1 cellular context compared by ENCODE assay signal in the genomic region with DNA sequence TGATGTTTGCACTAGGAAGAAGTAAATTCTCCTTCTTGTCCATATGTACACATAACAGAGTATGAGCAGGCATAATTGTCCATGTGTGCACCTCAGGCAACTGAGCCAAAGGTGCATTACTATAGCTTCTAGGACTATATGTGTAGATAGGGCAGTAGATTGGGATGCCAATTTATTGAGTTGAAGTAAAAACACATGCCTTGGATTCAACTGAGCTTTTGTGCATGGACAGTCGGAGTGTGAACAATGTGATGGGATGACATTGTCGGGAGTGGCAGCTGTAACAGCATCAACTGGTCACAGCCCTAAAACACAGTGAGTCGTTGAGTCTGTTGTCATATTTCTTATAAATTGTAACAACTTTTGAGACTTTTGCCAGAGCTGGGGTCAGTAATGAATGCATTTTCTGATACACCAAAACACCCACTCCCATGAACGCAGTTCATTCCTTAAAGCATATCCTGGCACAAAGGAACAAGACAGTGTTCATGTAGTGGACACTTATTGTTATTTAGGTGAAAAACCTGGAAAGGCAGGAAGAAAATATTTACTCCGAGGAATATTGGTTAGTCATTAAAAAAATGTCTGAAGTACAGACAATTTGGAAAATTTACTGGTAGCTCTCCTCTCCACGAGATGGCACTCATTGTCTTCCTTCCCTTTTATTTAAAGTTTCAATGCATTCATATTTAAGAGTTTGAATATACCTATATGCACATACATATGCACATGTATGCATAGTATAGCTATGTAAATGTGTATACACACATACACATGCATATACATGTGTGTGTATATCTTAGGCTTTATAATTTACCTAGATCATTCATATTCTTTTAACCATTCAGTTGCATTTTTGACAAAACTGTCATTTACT.
TF ChIP-seq lines count a peak whose summit lies in the region.

No MANE protein-coding gene starts in this region.

TF ChIP-seq in K562, 482 proteins besides CTCF, POLR2A, EP300 and RAD21 (continued from another document and continues in another):
- TF ChIP-seq, protein P1, sequence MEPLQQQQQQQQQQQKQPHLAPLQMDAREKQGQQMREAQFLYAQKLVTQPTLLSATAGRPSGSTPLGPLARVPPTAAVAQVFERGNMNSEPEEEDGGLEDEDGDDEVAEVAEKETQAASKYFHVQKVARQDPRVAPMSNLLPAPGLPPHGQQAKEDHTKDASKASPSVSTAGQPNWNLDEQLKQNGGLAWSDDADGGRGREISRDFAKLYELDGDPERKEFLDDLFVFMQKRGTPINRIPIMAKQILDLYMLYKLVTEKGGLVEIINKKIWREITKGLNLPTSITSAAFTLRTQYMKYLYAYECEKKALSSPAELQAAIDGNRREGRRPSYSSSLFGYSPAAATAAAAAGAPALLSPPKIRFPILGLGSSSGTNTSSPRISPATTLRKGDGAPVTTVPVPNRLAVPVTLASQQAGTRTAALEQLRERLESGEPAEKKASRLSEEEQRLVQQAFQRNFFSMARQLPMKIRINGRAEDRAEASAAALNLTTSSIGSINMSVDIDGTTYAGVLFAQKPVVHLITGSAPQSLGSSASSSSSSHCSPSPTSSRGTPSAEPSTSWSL (CRISPR knock-in tag; IDR thresholded peaks at IDR 0.05; ENCODE audit: borderline replicate concordance): no peak
- TF ChIP-seq, protein P2, sequence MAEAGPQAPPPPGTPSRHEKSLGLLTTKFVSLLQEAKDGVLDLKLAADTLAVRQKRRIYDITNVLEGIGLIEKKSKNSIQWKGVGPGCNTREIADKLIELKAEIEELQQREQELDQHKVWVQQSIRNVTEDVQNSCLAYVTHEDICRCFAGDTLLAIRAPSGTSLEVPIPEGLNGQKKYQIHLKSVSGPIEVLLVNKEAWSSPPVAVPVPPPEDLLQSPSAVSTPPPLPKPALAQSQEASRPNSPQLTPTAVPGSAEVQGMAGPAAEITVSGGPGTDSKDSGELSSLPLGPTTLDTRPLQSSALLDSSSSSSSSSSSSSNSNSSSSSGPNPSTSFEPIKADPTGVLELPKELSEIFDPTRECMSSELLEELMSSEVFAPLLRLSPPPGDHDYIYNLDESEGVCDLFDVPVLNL (CRISPR knock-in tag; IDR thresholded peaks at IDR 0.05; ENCODE audit: low read depth): no peak
- no peak for TF ChIP-seq PTTG1 (tag; IDR thresholded peaks at IDR 0.05; ENCODE audit: low read depth)
- no peak for TF ChIP-seq JUNB (CRISPR knock-in tag; conservative IDR thresholded peaks at IDR 0.05)
- TF ChIP-seq, protein P3, sequence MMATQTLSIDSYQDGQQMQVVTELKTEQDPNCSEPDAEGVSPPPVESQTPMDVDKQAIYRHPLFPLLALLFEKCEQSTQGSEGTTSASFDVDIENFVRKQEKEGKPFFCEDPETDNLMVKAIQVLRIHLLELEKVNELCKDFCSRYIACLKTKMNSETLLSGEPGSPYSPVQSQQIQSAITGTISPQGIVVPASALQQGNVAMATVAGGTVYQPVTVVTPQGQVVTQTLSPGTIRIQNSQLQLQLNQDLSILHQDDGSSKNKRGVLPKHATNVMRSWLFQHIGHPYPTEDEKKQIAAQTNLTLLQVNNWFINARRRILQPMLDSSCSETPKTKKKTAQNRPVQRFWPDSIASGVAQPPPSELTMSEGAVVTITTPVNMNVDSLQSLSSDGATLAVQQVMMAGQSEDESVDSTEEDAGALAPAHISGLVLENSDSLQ (IDR thresholded peaks at IDR 0.05): 0 out of 2 replicates have a peak, but pooled peaks have one; percentile 19
- no peak for TF ChIP-seq SUPT5H (IDR thresholded peaks at IDR 0.05)
- no peak for TF ChIP-seq MTA3 (IDR thresholded peaks at IDR 0.05; ENCODE audit: borderline replicate concordance)
- TF ChIP-seq, protein P4, sequence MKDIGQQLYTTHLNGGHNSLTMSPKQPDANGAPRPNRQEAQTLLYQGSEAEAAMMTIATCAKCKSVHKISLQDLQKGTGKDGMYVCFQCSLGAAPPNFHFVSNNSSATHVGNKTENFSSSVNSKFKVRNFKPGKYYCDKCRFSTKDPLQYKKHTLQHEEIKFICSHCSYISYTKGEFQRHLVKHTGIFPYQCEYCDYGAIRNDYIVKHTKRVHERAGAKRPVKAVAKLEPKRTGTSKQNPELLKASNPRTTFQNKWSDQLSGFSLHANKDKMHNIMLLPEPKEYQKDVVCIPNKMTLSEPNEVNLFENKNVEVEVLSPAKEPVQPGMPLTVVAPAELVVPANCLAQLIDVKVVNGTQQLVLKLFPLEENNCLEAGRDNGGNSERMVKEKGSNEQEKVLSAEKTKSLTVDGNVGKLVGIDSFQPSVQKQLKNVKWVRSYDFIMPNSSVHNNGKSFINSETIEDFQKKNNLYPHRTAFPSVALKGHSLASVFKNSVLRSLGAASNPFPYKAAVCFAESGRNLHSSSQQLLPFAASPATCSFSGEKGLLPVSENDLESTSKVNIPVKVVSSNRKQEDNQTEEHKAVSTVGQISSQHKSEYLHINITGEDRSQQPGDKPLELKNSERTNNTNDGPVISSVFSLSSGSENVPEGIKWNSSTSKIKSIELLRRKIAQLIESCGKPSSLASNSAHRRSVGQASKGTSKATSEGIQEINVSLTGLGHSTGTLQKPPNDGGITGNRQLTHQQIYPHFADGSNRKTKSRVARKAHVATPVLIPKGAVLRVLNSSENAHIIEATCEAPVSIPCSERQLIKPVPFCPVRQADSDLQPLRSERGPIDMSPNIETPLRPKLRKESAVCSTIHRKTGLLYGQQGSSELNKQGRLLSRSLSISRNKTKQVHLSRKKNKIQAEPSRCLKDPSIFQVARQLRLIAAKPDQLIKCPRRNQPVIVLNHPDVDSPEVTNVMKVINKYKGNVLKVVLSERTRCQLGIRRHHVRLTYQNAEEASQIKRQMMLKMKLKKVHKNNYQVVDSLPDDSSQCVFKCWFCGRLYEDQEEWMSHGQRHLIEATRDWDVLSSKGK (CRISPR knock-in tag; IDR thresholded peaks at IDR 0.05): no peak
- TF ChIP-seq FOXJ2 (tag; IDR thresholded peaks at IDR 0.05): peak; percentile 38; the same call in 1 of the 2 replicates
- no peak for TF ChIP-seq HNRNPUL1 (IDR thresholded peaks at IDR 0.05; ENCODE audit: low read length)
- no peak for TF ChIP-seq SMARCC2 (IDR thresholded peaks at IDR 0.05; ENCODE audit: low read depth)
- peak; percentile 42; the same call in 1 of the 2 replicates for TF ChIP-seq EP400 (IDR thresholded peaks at IDR 0.05)
- TF ChIP-seq YBX1 (IDR thresholded peaks at IDR 0.05): no peak
- TF ChIP-seq KLF6 (CRISPR knock-in tag; IDR thresholded peaks at IDR 0.05; ENCODE audit: borderline replicate concordance): no peak
- TF ChIP-seq TEAD4 (IDR thresholded peaks at IDR 0.05; ENCODE audit: low read length): peak; percentile 30; the same call in 1 of the 2 replicates
- no peak for TF ChIP-seq TEAD4 (CRISPR knock-in tag; IDR thresholded peaks at IDR 0.05; ENCODE audit: borderline replicate concordance)
- no peak for TF ChIP-seq ZNF778 (CRISPR knock-in tag; IDR thresholded peaks at IDR 0.05)
- no peak for TF ChIP-seq RBM34 (IDR thresholded peaks at IDR 0.05; ENCODE audit: borderline replicate concordance, insufficient read depth, low read length)
- no peak for TF ChIP-seq ZKSCAN1 (IDR thresholded peaks at IDR 0.05; ENCODE audit: low read depth, low read length)
- TF ChIP-seq TCF7L2 (IDR thresholded peaks at IDR 0.05; ENCODE audit: low read depth, low read length): no peak
- TF ChIP-seq, protein P5, sequence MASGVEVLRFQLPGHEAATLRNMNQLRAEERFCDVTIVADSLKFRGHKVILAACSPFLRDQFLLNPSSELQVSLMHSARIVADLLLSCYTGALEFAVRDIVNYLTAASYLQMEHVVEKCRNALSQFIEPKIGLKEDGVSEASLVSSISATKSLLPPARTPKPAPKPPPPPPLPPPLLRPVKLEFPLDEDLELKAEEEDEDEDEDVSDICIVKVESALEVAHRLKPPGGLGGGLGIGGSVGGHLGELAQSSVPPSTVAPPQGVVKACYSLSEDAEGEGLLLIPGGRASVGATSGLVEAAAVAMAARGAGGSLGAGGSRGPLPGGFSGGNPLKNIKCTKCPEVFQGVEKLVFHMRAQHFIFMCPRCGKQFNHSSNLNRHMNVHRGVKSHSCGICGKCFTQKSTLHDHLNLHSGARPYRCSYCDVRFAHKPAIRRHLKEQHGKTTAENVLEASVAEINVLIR (CRISPR knock-in tag; IDR thresholded peaks at IDR 0.05): no peak
- TF ChIP-seq KLF16 (IDR thresholded peaks at IDR 0.05): 0 out of 2 replicates have a peak, but pooled peaks have one; percentile 24
- no peak for TF ChIP-seq KDM4B (IDR thresholded peaks at IDR 0.05; ENCODE audit: borderline replicate concordance in 2 of 2, low read depth in 1 of 2)
- TF ChIP-seq ZNF253 (CRISPR knock-in tag; conservative IDR thresholded peaks at IDR 0.05): no peak
- TF ChIP-seq HDAC3 (IDR thresholded peaks at IDR 0.05; ENCODE audit: borderline replicate concordance, partially characterized antibody): peak; percentile 48
- TF ChIP-seq NCOA1 (IDR thresholded peaks at IDR 0.05; ENCODE audit: low read depth): no peak
- no peak for TF ChIP-seq CBX1 (IDR thresholded peaks at IDR 0.05; ENCODE audit: low read depth)
- no peak for TF ChIP-seq NR2F6 (CRISPR knock-in tag; IDR thresholded peaks at IDR 0.05)
- TF ChIP-seq ZNF224 (CRISPR knock-in tag; IDR thresholded peaks at IDR 0.05): no peak
- TF ChIP-seq, protein P6, sequence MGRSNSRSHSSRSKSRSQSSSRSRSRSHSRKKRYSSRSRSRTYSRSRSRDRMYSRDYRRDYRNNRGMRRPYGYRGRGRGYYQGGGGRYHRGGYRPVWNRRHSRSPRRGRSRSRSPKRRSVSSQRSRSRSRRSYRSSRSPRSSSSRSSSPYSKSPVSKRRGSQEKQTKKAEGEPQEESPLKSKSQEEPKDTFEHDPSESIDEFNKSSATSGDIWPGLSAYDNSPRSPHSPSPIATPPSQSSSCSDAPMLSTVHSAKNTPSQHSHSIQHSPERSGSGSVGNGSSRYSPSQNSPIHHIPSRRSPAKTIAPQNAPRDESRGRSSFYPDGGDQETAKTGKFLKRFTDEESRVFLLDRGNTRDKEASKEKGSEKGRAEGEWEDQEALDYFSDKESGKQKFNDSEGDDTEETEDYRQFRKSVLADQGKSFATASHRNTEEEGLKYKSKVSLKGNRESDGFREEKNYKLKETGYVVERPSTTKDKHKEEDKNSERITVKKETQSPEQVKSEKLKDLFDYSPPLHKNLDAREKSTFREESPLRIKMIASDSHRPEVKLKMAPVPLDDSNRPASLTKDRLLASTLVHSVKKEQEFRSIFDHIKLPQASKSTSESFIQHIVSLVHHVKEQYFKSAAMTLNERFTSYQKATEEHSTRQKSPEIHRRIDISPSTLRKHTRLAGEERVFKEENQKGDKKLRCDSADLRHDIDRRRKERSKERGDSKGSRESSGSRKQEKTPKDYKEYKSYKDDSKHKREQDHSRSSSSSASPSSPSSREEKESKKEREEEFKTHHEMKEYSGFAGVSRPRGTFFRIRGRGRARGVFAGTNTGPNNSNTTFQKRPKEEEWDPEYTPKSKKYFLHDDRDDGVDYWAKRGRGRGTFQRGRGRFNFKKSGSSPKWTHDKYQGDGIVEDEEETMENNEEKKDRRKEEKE (IDR thresholded peaks at IDR 0.05; ENCODE audit: borderline replicate concordance in 1 of 2, control insufficient read depth in 1 of 2, low read depth in 2 of 2, low read length in 1 of 2): no peak
- TF ChIP-seq, protein P7, sequence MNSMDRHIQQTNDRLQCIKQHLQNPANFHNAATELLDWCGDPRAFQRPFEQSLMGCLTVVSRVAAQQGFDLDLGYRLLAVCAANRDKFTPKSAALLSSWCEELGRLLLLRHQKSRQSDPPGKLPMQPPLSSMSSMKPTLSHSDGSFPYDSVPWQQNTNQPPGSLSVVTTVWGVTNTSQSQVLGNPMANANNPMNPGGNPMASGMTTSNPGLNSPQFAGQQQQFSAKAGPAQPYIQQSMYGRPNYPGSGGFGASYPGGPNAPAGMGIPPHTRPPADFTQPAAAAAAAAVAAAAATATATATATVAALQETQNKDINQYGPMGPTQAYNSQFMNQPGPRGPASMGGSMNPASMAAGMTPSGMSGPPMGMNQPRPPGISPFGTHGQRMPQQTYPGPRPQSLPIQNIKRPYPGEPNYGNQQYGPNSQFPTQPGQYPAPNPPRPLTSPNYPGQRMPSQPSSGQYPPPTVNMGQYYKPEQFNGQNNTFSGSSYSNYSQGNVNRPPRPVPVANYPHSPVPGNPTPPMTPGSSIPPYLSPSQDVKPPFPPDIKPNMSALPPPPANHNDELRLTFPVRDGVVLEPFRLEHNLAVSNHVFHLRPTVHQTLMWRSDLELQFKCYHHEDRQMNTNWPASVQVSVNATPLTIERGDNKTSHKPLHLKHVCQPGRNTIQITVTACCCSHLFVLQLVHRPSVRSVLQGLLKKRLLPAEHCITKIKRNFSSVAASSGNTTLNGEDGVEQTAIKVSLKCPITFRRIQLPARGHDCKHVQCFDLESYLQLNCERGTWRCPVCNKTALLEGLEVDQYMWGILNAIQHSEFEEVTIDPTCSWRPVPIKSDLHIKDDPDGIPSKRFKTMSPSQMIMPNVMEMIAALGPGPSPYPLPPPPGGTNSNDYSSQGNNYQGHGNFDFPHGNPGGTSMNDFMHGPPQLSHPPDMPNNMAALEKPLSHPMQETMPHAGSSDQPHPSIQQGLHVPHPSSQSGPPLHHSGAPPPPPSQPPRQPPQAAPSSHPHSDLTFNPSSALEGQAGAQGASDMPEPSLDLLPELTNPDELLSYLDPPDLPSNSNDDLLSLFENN (IDR thresholded peaks at IDR 0.05; ENCODE audit: low read depth in 2 of 2, low read length in 2 of 2): no peak
- 0 out of 2 replicates have a peak, but pooled peaks have one; percentile 10 for TF ChIP-seq MAFK (IDR thresholded peaks at IDR 0.05; ENCODE audit: low read length)
- TF ChIP-seq, protein P8, sequence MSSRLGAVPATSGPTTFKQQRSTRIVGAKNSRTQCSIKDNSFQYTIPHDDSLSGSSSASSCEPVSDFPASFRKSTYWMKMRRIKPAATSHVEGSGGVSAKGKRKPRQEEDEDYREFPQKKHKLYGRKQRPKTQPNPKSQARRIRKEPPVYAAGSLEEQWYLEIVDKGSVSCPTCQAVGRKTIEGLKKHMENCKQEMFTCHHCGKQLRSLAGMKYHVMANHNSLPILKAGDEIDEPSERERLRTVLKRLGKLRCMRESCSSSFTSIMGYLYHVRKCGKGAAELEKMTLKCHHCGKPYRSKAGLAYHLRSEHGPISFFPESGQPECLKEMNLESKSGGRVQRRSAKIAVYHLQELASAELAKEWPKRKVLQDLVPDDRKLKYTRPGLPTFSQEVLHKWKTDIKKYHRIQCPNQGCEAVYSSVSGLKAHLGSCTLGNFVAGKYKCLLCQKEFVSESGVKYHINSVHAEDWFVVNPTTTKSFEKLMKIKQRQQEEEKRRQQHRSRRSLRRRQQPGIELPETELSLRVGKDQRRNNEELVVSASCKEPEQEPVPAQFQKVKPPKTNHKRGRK (tag; IDR thresholded peaks at IDR 0.05): no peak
- TF ChIP-seq FUS (optimal IDR thresholded peaks at IDR 0.05; ENCODE audit: low read depth, low read length): no peak
- TF ChIP-seq ELF2 (CRISPR knock-in tag; IDR thresholded peaks at IDR 0.05): peak; percentile 28; the same call in 1 of the 2 replicates
